17 cellular contexts compared by ENCODE assay signal in the genomic region with DNA sequence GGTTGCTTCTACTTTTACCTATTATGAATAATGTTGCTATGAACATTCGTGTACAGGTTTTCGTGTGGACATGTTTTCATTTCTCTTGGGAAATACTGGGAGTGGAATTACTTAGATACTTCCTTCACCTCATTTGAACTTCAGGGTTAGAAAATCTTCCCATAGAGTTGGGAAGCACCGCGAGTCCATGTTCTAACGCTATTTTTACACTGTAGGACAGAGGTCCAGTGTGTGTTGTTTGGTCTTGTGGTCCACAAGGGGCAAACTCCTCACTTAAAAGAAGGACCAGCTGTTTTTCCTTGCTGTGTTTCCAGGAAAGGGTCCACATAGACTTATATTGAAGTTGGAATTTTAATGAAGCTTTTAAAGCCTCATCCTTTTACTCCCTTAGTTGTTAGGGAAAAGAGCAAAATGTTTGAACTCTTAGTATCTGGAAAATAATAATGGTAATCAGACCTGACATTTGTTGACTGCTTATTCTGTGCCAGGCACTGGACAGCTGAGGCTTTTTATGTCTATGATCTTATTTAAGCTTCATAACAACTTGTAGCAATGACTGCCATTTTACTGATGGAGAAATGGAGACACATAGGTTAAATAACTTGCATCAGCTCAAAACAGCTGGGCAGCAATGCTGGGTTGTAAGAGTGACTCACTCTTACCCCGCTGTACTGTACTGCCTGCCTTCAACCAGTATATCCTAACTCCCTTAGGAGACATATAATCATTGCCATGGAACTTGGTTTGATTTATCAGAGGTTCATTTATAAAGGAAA. TPM values are rescaled to one million over a fixed set of nuclear protein-coding genes. Genes with fewer than 3 reads are reported as not detected.
DNase-seq lines count a peak whose midpoint lies in the region; ATAC-seq, FAIRE-seq and TF ChIP-seq lines count a peak whose summit lies in the region.
"Had no signal": no experiment of that assay in that cellular context is flagged by ENCODE, and none has a peak within 500 bp of the region (broad histone marks: within the 10 kb centered on the region; RNA-seq: fewer than 3 reads in every experiment).

No MANE protein-coding gene starts in this region.

- H3K36me3 ChIP-seq in SK-N-SH (replicated peaks in 1 of 2; ENCODE audit: control insufficient read depth in 1 of 2, insufficient read depth in 2 of 2, low read length in 1 of 2) (peaks cover 16 to 54% of the 10 kb centered on the region in 2 experiments), fibroblast of lung (ENCODE audit: control insufficient read depth, insufficient read depth, low read length) (peaks cover 2% of the 10 kb centered on the region), gastrocnemius medialis (peaks cover 0 to 15% of the 10 kb centered on the region in 2 donors)
- H3K36me3 ChIP-seq: pancreas had no signal

- H3K27me3 Mint-ChIP-seq in activated CD8-positive, alpha-beta T cell treated with anti-CD3 and anti-CD28 coated beads for 36 hours: no peaks in the 10 kb centered on the region
- no peaks in the 10 kb centered on the region for H3K27me3 Mint-ChIP-seq in activated CD8-positive, alpha-beta T cell treated with anti-CD3 and anti-CD28 coated beads, Interleukin-2, amount 10 ng/mL, durations not matched to agents 7 days and 5 days (ENCODE audit: low read depth)
- H3K27me3 Mint-ChIP-seq: type B pancreatic cell had no signal

- H3K9ac ChIP-seq in SK-N-SH (no peak overlapping the region), fibroblast of lung (ENCODE audit: insufficient read depth, low read length) (no peak overlapping the region)

- H3K79me2 ChIP-seq in SK-N-SH (ENCODE audit: insufficient read depth): peaks cover 41% of the 10 kb centered on the region
- H3K79me2 ChIP-seq in fibroblast of lung (ENCODE audit: control insufficient read depth, insufficient read depth, low read length): peaks cover 4% of the 10 kb centered on the region

- H3K27ac ChIP-seq in SK-N-SH (ENCODE audit: low read depth in 2 of 2, low read length in 1 of 2) (peak overlapping the region in 1 of 2 experiments; percentile 11; a peak in 1 of 4 replicates), fibroblast of lung (ENCODE audit: insufficient read depth, low read length) (peak overlapping the region; percentile 58), gastrocnemius medialis (peak overlapping the region; percentile 47 to 71 (median 58))
- H3K27ac ChIP-seq: pancreas had no signal

- H4K20me1 ChIP-seq in SK-N-SH (ENCODE audit: insufficient read depth): no peaks in the 10 kb centered on the region
- H4K20me1 ChIP-seq in fibroblast of lung (ENCODE audit: control insufficient read depth, extremely low read depth, insufficient read depth, low read length): no peaks in the 10 kb centered on the region

- ATAC-seq in activated CD8-positive, alpha-beta T cell treated with anti-CD3 and anti-CD28 coated beads for 36 hours: no peak
- no peak for ATAC-seq in activated CD8-positive, alpha-beta T cell treated with anti-CD3 and anti-CD28 coated beads, Interleukin-2, amount 10 ng/mL, durations not matched to agents 7 days and 5 days
- peak; percentile 88 to 93 for ATAC-seq in gastrocnemius medialis

- TF ChIP-seq POLR2A in gastrocnemius medialis (IDR thresholded peaks at IDR 0.05): no peak

- TF ChIP-seq CTCF in activated CD8-positive, alpha-beta T cell treated with anti-CD3 and anti-CD28 coated beads for 36 hours (IDR thresholded peaks at IDR 0.05): no peak
- no peak for TF ChIP-seq CTCF in SK-N-SH (IDR thresholded peaks at IDR 0.05)
- TF ChIP-seq CTCF in fibroblast of lung (conservative IDR thresholded peaks at IDR 0.05 in 1 of 2, IDR thresholded peaks at IDR 0.05 in 1 of 2; ENCODE audit: low read depth in 1 of 2, low read length in 2 of 2): no peak
- no peak for TF ChIP-seq CTCF in gastrocnemius medialis (IDR thresholded peaks at IDR 0.05 in 4 of 5, conservative IDR thresholded peaks at IDR 0.05 in 1 of 5)

- CTCF ChIA-PET in activated CD8-positive, alpha-beta T cell treated with anti-CD3 and anti-CD28 coated beads for 36 hours (lab: Charles Lee): interaction anchor here (0.7 to 1.4 kb wide), 5 partner anchors 14 to 135 kb away, joined by 3 to 5 read pairs (median 3); no protein-coding TSS in a partner anchor
- CTCF ChIA-PET in activated CD8-positive, alpha-beta T cell treated with anti-CD3 and anti-CD28 coated beads, Interleukin-2, amount 10 ng/mL, durations not matched to agents 7 days and 5 days (lab: Charles Lee): interaction anchor here (0.8 to 1.1 kb wide), 3 partner anchors 8 to 36 kb away, joined by 3 to 5 read pairs (median 4); no protein-coding TSS in a partner anchor
- CTCF ChIA-PET in SK-N-SH (lab: Yijun Ruan, JAX): interaction anchor here (0.9 to 2.4 kb wide), 7 partner anchors 8 to 36 kb away, joined by 3 to 11 read pairs (median 8); no protein-coding TSS in a partner anchor

- H3K4me3 ChIP-seq in SK-N-SH (ENCODE audit: low read depth in 2 of 2, low read length in 1 of 2) (no peak overlapping the region), fibroblast of lung (replicated peaks in 1 of 4; ENCODE audit: control extremely low read depth in 1 of 4, insufficient read depth in 1 of 4, low read depth in 3 of 4, low read length in 4 of 4) (no peak overlapping the region), gastrocnemius medialis (no peak overlapping the region)
- H3K4me3 ChIP-seq: pancreas had no signal

- H2AFZ ChIP-seq in SK-N-SH (ENCODE audit: low read depth) (no peak overlapping the region), fibroblast of lung (ENCODE audit: low read length) (no peak overlapping the region)

- 91% methylated on average over 6 of the region's 6 CpGs for WGBS in SK-N-SH (ENCODE audit: low lambda C conversion rate)

- H3K4me2 ChIP-seq in SK-N-SH: no peak overlapping the region
- H3K4me2 ChIP-seq in fibroblast of lung (ENCODE audit: extremely low read depth, insufficient read depth, low read length): no peak overlapping the region

- H3K4me1 ChIP-seq in SK-N-SH (ENCODE audit: control insufficient read depth in 1 of 2, insufficient read depth in 2 of 2, low read depth in 1 of 2, low read length in 1 of 2): no peaks in the 10 kb centered on the region; a peak in 2 of 4 replicates
- peaks cover 3% of the 10 kb centered on the region for H3K4me1 ChIP-seq in fibroblast of lung (ENCODE audit: control insufficient read depth, extremely low read depth, insufficient read depth, low read length)
- H3K4me1 ChIP-seq in gastrocnemius medialis: peaks cover 30 to 36% of the 10 kb centered on the region in 2 donors

- no peaks in the 10 kb centered on the region for H3K9me2 ChIP-seq in SK-N-SH

- POLR2A ChIA-PET in activated CD8-positive, alpha-beta T cell treated with anti-CD3 and anti-CD28 coated beads for 36 hours (lab: Charles Lee): no interaction called here
- POLR2A ChIA-PET in activated CD8-positive, alpha-beta T cell treated with anti-CD3 and anti-CD28 coated beads, Interleukin-2, amount 10 ng/mL, durations not matched to agents 7 days and 5 days (lab: Charles Lee): no interaction called here
- POLR2A ChIA-PET in SK-N-SH (lab: Yijun Ruan, JAX): no interaction called here

- H3K27ac Mint-ChIP-seq in activated CD8-positive, alpha-beta T cell treated with anti-CD3 and anti-CD28 coated beads for 36 hours: no peak overlapping the region
- H3K27ac Mint-ChIP-seq in activated CD8-positive, alpha-beta T cell treated with anti-CD3 and anti-CD28 coated beads, Interleukin-2, amount 10 ng/mL, durations not matched to agents 7 days and 5 days: no peak overlapping the region
- H3K27ac Mint-ChIP-seq: type B pancreatic cell had no signal

- peaks cover 20% of the 10 kb centered on the region for H3K9me3 ChIP-seq in SK-N-SH
- no peaks in the 10 kb centered on the region for H3K9me3 ChIP-seq in fibroblast of lung (ENCODE audit: control insufficient read depth, insufficient read depth, low read depth, low read length)
- peaks cover 0 to 3% (median 0%) of the 10 kb centered on the region in 3 donors for H3K9me3 ChIP-seq in gastrocnemius medialis
- H3K9me3 ChIP-seq: pancreas had no signal

- in situ Hi-C loops in gastrocnemius medialis (cut with MboI; ENCODE audit: low sequenced_read_pairs in 4 of 4): no loop called here

- peaks cover 17% of the 10 kb centered on the region for H3K4me1 Mint-ChIP-seq in activated CD8-positive, alpha-beta T cell treated with anti-CD3 and anti-CD28 coated beads for 36 hours (ENCODE audit: low read depth)
- H3K4me1 Mint-ChIP-seq in activated CD8-positive, alpha-beta T cell treated with anti-CD3 and anti-CD28 coated beads, Interleukin-2, amount 10 ng/mL, durations not matched to agents 7 days and 5 days (ENCODE audit: low read depth): peaks cover 4% of the 10 kb centered on the region

- peaks cover 15% of the 10 kb centered on the region for H3K9me3 Mint-ChIP-seq in activated CD8-positive, alpha-beta T cell treated with anti-CD3 and anti-CD28 coated beads for 36 hours
- peaks cover 20% of the 10 kb centered on the region for H3K9me3 Mint-ChIP-seq in activated CD8-positive, alpha-beta T cell treated with anti-CD3 and anti-CD28 coated beads, Interleukin-2, amount 10 ng/mL, durations not matched to agents 7 days and 5 days (ENCODE audit: insufficient read depth)

- intact Hi-C loops in activated CD8-positive, alpha-beta T cell treated with anti-CD3 and anti-CD28 coated beads for 36 hours (cut with micrococcal nuclease): no loop called here
- intact Hi-C loops in gastrocnemius medialis (cut with DNase I; ENCODE audit: low total_unique reads): no loop called here

- no peak for TF ChIP-seq EP300 in SK-N-SH (IDR thresholded peaks at IDR 0.05; ENCODE audit: borderline replicate concordance in 1 of 2, low read depth in 1 of 2, low read length in 1 of 2)

- H3K36me3 Mint-ChIP-seq in activated CD8-positive, alpha-beta T cell treated with anti-CD3 and anti-CD28 coated beads for 36 hours (ENCODE audit: low read depth): peaks cover 68% of the 10 kb centered on the region
- peaks cover 60% of the 10 kb centered on the region for H3K36me3 Mint-ChIP-seq in activated CD8-positive, alpha-beta T cell treated with anti-CD3 and anti-CD28 coated beads, Interleukin-2, amount 10 ng/mL, durations not matched to agents 7 days and 5 days (ENCODE audit: low read depth)

- H3F3A ChIP-seq in SK-N-SH (replicated peaks; ENCODE audit: insufficient read depth): no peaks in the 10 kb centered on the region

- FAIRE-seq in HTR-8/SVneo (lab: Jason Lieb, UNC): no peak
- FAIRE-seq: A204.1, pancreas had no signal

- H3K27me3 ChIP-seq in SK-N-SH (ENCODE audit: insufficient read depth) (no peaks in the 10 kb centered on the region), fibroblast of lung (ENCODE audit: control insufficient read depth, insufficient read depth, low read length) (no peaks in the 10 kb centered on the region), gastrocnemius medialis (no peaks in the 10 kb centered on the region)
- H3K27me3 ChIP-seq: pancreas had no signal

- peak; percentile 19 for DNase-seq in activated CD8-positive, alpha-beta T cell treated with anti-CD3 and anti-CD28 coated beads for 36 hours
- DNase-seq in activated CD8-positive, alpha-beta T cell treated with anti-CD3 and anti-CD28 coated beads, Interleukin-2, amount 10 ng/mL, durations not matched to agents 7 days and 5 days: no peak
- DNase-seq in SK-N-SH: no peak
- DNase-seq in fibroblast of lung (ENCODE audit: low read depth in 2 of 2): peak; percentile 63 to 85
- peak in 1 of 2 donors; percentile 24 for DNase-seq in gastrocnemius medialis
- DNase-seq in HTR-8/SVneo (ENCODE audit: insufficient read length, low spot score): no peak
- no peak for DNase-seq in middle frontal gyrus (ENCODE audit: extremely low spot score, low spot score)
- no peak for DNase-seq in cerebellar nuclear complex (lab: John Stamatoyannopoulos, UW)
- DNase-seq: amniotic stem cell; Calu3; effector memory CD4-positive, alpha-beta T cell; NCI-H1694 treated with DMSO at 0.1 percent for 48 hours; NCI-H748 treated with DMSO at 0.1 percent for 48 hours; pancreas; SIG-M5 had no signal

- H3K4me3 Mint-ChIP-seq in activated CD8-positive, alpha-beta T cell treated with anti-CD3 and anti-CD28 coated beads for 36 hours: no peak overlapping the region
- H3K4me3 Mint-ChIP-seq in activated CD8-positive, alpha-beta T cell treated with anti-CD3 and anti-CD28 coated beads, Interleukin-2, amount 10 ng/mL, durations not matched to agents 7 days and 5 days: no peak overlapping the region
- H3K4me3 Mint-ChIP-seq: type B pancreatic cell had no signal

- no peak for TF ChIP-seq RAD21 in SK-N-SH (IDR thresholded peaks at IDR 0.05; ENCODE audit: low read length)

RNA-seq across cellular contexts. Expression of a gene that starts 52.0 kb away (rescaled TPM):
- 10 to 100 TPM; 20.4 to 21.4 TPM for total RNA-seq in activated CD8-positive, alpha-beta T cell treated with anti-CD3 and anti-CD28 coated beads for 36 hours
- 10 to 100 TPM; 22.6 to 22.7 TPM for total RNA-seq in activated CD8-positive, alpha-beta T cell treated with anti-CD3 and anti-CD28 coated beads, Interleukin-2, amount 10 ng/mL, durations not matched to agents 7 days and 5 days
- 6.0 and 7.3 TPM in 2 replicates for polyA plus RNA-seq in SK-N-SH (2012; rRNA removed)
- polyA plus RNA-seq in SK-N-SH (2012; cell fraction: cytosol; rRNA removed): 8.3 and 9.5 TPM in 2 replicates
- polyA plus RNA-seq in SK-N-SH (2012; cell fraction: nucleus; rRNA removed): 3.1 and 5.9 TPM in 2 replicates
- 22.5 and 23.9 TPM in 2 replicates for total RNA-seq in fibroblast of lung
- 18.7 and 19.4 TPM in 2 replicates for polyA plus RNA-seq in fibroblast of lung
- 13.1 and 14.2 TPM in 2 replicates for polyA plus RNA-seq in fibroblast of lung (2012)
- 2.7 and 4.1 TPM in 2 replicates for polyA minus RNA-seq in fibroblast of lung (ENCODE audit: low replicate concordance)
- 10 to 100 TPM; 26.3 to 30.3 (median 27.7) TPM for total RNA-seq in gastrocnemius medialis

Comparison
In these comparisons a context has a peak if more than half of its experiments do, and no peak if none do; other contexts are left out.
1. DNase-seq: peak in activated CD8-positive, alpha-beta T cell treated with anti-CD3 and anti-CD28 coated beads for 36 hours (single experiment) and fibroblast of lung (2 of 2); none in activated CD8-positive, alpha-beta T cell treated with anti-CD3 and anti-CD28 coated beads, Interleukin-2, amount 10 ng/mL, durations not matched to agents 7 days and 5 days (single experiment), SK-N-SH (single experiment), HTR-8/SVneo (single experiment), middle frontal gyrus (single experiment) and cerebellar nuclear complex (0 of 2).
2. ATAC-seq: peak in gastrocnemius medialis (2 of 2); none in activated CD8-positive, alpha-beta T cell treated with anti-CD3 and anti-CD28 coated beads for 36 hours (single experiment) and activated CD8-positive, alpha-beta T cell treated with anti-CD3 and anti-CD28 coated beads, Interleukin-2, amount 10 ng/mL, durations not matched to agents 7 days and 5 days (single experiment).